ENCODE assay signal across 8 cellular contexts in genomic region chr9:129028192-129028966, GRCh38. TPM values are rescaled to one million over a fixed set of nuclear protein-coding genes. Genes with fewer than 3 reads are reported as not detected.
DNase-seq lines count a peak whose midpoint lies in the region; ATAC-seq and TF ChIP-seq lines count a peak whose summit lies in the region.

Gene SH3GLB2 (minus strand): TSS chr9:129028331. CDS start chr9:129028154, 177 bp downstream.

- H3K36me3 ChIP-seq in lung (ENCODE audit: control insufficient read depth in 2 of 2, insufficient read depth in 2 of 2, low read length in 2 of 2), result no peaks in the 10 kb centered on the region

- POLR2A ChIA-PET in activated CD8-positive, alpha-beta T cell treated with anti-CD3 and anti-CD28 coated beads for 36 hours (lab: Charles Lee), result interaction anchor here (0.9 to 1.4 kb wide), 2 partner anchors 9 to 41 kb away, joined by 3 to 6 read pairs; no protein-coding TSS in a partner anchor

- H3K27me3 Mint-ChIP-seq in activated CD8-positive, alpha-beta T cell treated with anti-CD3 and anti-CD28 coated beads for 36 hours, result no peaks in the 10 kb centered on the region

- CTCF ChIA-PET in activated CD8-positive, alpha-beta T cell treated with anti-CD3 and anti-CD28 coated beads for 36 hours (lab: Charles Lee), result interaction anchor here (0.7 to 0.9 kb wide), 4 partner anchors 9 to 40 kb away, joined by 3 to 4 read pairs (median 3); no protein-coding TSS in a partner anchor

- intact Hi-C loops in activated CD8-positive, alpha-beta T cell treated with anti-CD3 and anti-CD28 coated beads for 36 hours (cut with micrococcal nuclease), result no loop called here

- no peaks in the 10 kb centered on the region for H3K36me3 Mint-ChIP-seq in activated CD8-positive, alpha-beta T cell treated with anti-CD3 and anti-CD28 coated beads for 36 hours (ENCODE audit: low read depth)

- H3K27ac Mint-ChIP-seq in activated CD8-positive, alpha-beta T cell treated with anti-CD3 and anti-CD28 coated beads for 36 hours, result peak within 1 kb of the TSS; percentile 79

- H3K9me3 Mint-ChIP-seq in activated CD8-positive, alpha-beta T cell treated with anti-CD3 and anti-CD28 coated beads for 36 hours, result no peaks in the 10 kb centered on the region

- peaks cover 3 to 8% of the 10 kb centered on the region in 2 donors for H3K4me1 ChIP-seq in lung (ENCODE audit: control insufficient read depth in 2 of 2, insufficient read depth in 2 of 2, low read length in 2 of 2)

- 1 to 2% methylated on average over 29 to 60 of the region's 60 CpGs for WGBS in lung, 2 donors

- peak within 1 kb of the TSS; percentile 41 for H3K4me3 ChIP-seq in lung

- no peaks in the 10 kb centered on the region for H3K9me3 ChIP-seq in lung (ENCODE audit: control insufficient read depth in 2 of 2, insufficient read depth in 1 of 2, low read length in 1 of 2)

- H3K27ac ChIP-seq in lung (ENCODE audit: low read depth in 1 of 2, low read length in 1 of 2), result peak within 1 kb of the TSS in 1 of 2 donors; percentile 63

- peak; percentile 79 for ATAC-seq in GM19372 (IDR thresholded peaks at IDR 0.05; ENCODE audit: low read depth, unreplicated experiment)
- ATAC-seq in HG03565 (IDR thresholded peaks at IDR 0.05; ENCODE audit: unreplicated experiment), result peak; percentile 66
- ATAC-seq in activated CD8-positive, alpha-beta T cell treated with anti-CD3 and anti-CD28 coated beads for 36 hours, result peak; percentile 95
- peak; percentile 99 for ATAC-seq in lung (ENCODE audit: insufficient read depth, low FRiP score)

- H3K4me1 Mint-ChIP-seq in activated CD8-positive, alpha-beta T cell treated with anti-CD3 and anti-CD28 coated beads for 36 hours (ENCODE audit: low read depth), result peaks cover 17% of the 10 kb centered on the region

- DNase-seq in CD1c-positive myeloid dendritic cell (ENCODE audit: extremely low spot score) (peak; percentile 97), NCI-H82 (lab: John Stamatoyannopoulos, UW) (peak; percentile 93), ecto neural progenitor cell (ENCODE audit: low spot score) (peak; percentile 99), lung (ENCODE audit: low spot score) (peak; percentile 96)
- DNase-seq in activated CD8-positive, alpha-beta T cell treated with anti-CD3 and anti-CD28 coated beads for 36 hours, result peak; percentile 94
- peak; percentile 91 to 94 (median 91) for DNase-seq in stimulated activated CD4-positive, alpha-beta T cell treated with anti-CD3 and anti-CD28 coated beads, TNF-alpha, amount 100 ng/mL, for 24 hours (ENCODE audit: low read depth in 3 of 3)

- no peaks in the 10 kb centered on the region for H3K27me3 ChIP-seq in lung (ENCODE audit: control insufficient read depth, insufficient read depth)

- peak; percentile 39 for TF ChIP-seq CTCF in activated CD8-positive, alpha-beta T cell treated with anti-CD3 and anti-CD28 coated beads for 36 hours (IDR thresholded peaks at IDR 0.05)
- TF ChIP-seq CTCF in lung (IDR thresholded peaks at IDR 0.05; ENCODE audit: control extremely low read depth, extremely low read depth), result peak; percentile 64

- peak within 1 kb of the TSS; percentile 80 for H3K4me3 Mint-ChIP-seq in activated CD8-positive, alpha-beta T cell treated with anti-CD3 and anti-CD28 coated beads for 36 hours

RNA-seq across cellular contexts. Expression of gene SH3GLB2, which starts in this region (rescaled TPM):
- 10 to 100 TPM; 49.3 to 50.8 TPM for total RNA-seq in activated CD8-positive, alpha-beta T cell treated with anti-CD3 and anti-CD28 coated beads for 36 hours
- total RNA-seq in lung, result 10 to 100 TPM; 51.3 to 88.9 TPM
- 100 to 1,000 TPM in 1 of 2 donors, 10 to 100 TPM in 1; 54.5 to 110 TPM for polyA plus RNA-seq in lung
